In genomic region chr1:25067852-25068251, GRCh38 we compare ENCODE assay signal across 1 cellular context.
TF ChIP-seq lines count a peak whose summit lies in the region.

No MANE protein-coding gene starts in this region.

TF ChIP-seq in K562, 482 proteins besides CTCF, POLR2A, EP300 and RAD21 (continued from another document):
- peak; percentile 46 for TF ChIP-seq PRDM10 (IDR thresholded peaks at IDR 0.05; ENCODE audit: partially characterized antibody)
- TF ChIP-seq, protein P1, sequence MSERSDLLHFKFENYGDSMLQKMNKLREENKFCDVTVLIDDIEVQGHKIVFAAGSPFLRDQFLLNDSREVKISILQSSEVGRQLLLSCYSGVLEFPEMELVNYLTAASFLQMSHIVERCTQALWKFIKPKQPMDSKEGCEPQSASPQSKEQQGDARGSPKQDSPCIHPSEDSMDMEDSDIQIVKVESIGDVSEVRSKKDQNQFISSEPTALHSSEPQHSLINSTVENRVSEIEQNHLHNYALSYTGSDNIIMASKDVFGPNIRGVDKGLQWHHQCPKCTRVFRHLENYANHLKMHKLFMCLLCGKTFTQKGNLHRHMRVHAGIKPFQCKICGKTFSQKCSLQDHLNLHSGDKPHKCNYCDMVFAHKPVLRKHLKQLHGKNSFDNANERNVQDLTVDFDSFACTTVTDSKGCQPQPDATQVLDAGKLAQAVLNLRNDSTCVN (CRISPR knock-in tag; IDR thresholded peaks at IDR 0.05) = 0 out of 2 replicates have a peak, but pooled peaks have one; percentile 22
- no peak for TF ChIP-seq SMARCC2 (IDR thresholded peaks at IDR 0.05; ENCODE audit: low read depth)
